16 cellular contexts compared by ENCODE assay signal in the genomic region with DNA sequence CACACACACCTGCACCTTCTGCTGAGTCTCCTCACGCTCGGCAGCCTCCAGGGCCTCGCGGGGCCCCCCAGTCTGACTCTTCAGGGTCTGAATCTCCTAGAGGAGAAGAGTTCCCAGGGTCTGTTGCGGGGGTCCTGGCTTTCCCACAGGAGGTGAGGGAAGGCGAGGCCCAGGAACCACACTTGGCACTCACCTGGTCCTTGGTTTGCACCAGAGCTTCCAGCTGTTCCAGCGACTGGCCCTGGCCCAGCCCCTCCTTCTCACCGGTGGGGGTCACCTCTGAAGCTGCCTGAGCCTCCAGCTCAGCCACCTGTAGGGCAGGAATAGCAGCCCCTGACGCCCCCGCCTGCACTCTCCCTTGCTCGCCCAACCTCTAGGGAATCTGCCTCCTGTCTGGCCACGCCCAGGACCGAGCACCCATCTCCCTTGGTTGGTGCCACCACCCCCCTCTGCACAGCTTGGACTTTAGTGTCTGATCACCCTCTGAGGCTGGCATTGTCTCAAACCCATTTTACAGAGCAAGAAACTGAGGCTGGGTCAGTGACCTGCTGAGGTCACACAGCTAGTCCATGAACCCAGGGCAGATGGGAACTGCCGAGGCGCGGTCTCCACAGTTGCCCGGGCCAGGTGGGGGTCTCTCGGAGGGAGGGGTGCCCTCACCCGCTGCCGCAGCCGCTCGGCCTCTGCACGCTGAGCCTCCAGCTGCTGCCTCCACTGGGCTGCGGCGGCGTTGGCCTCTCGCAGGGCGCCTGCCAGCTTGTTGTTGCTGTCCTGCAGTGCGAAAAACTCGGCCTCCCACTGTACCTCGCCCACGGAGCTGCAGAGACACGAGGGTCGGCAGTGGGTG. TPM values are rescaled to one million over a fixed set of nuclear protein-coding genes. Genes with fewer than 3 reads are reported as not detected.
DNase-seq lines count a peak whose midpoint lies in the region; ATAC-seq and TF ChIP-seq lines count a peak whose summit lies in the region.
"Had no signal": no experiment of that assay in that cellular context is flagged by ENCODE, and none has a peak within 500 bp of the region (broad histone marks: within the 10 kb centered on the region; RNA-seq: fewer than 3 reads in every experiment).

No MANE protein-coding gene starts in this region.

- TF ChIP-seq CTCF in WTC11 (IDR thresholded peaks at IDR 0.05): no peak
- no peak for TF ChIP-seq CTCF in hepatocyte (IDR thresholded peaks at IDR 0.05; ENCODE audit: poor library complexity)
- no peak for TF ChIP-seq CTCF in MM.1S (IDR thresholded peaks at IDR 0.05; ENCODE audit: low read length)

- peaks cover 7% of the 10 kb centered on the region; the same call in 1 of the 2 replicates for H3F3A ChIP-seq in MM.1S (ENCODE audit: insufficient read depth, low read length)

- no peak overlapping the region for H2AFZ ChIP-seq in hepatocyte
- H2AFZ ChIP-seq in MM.1S (ENCODE audit: low read length): no peak overlapping the region

- DNase-seq in activated CD8-positive, alpha-beta memory T cell treated with anti-CD3 and anti-CD28 coated beads for 24 hours: peak; percentile 58
- DNase-seq in activated CD8-positive, alpha-beta memory T cell treated with anti-CD3 and anti-CD28 coated beads, Interleukin-2, amount 50 U/mL, for 48 hours: no peak
- DNase-seq in WTC11 (ENCODE audit: low spot score): peak; percentile 21
- peak; percentile 4 for DNase-seq in hepatocyte (ENCODE audit: low spot score)
- DNase-seq in posterior vena cava (ENCODE audit: low spot score): peak; percentile 75
- no peak for DNase-seq in MM.1S
- DNase-seq: NCI-H1105; NCI-H1694 treated with DMSO at 0.1 percent for 48 hours; NK-92 treated with Interleukin-12 subunit alpha and Interleukin-12 subunit beta, amount 100 ng/mL, for 24 hours had no signal

- H3K79me2 ChIP-seq in hepatocyte: no peaks in the 10 kb centered on the region
- peaks cover 8% of the 10 kb centered on the region; the same call in 1 of the 2 replicates for H3K79me2 ChIP-seq in MM.1S (ENCODE audit: low read length)

- H3K4me1 Mint-ChIP-seq in WTC11: peaks cover 12% of the 10 kb centered on the region

- H3K4me3 ChIP-seq in hepatocyte (no peak overlapping the region), MM.1S (ENCODE audit: low read length) (no peak overlapping the region)
- H3K4me3 ChIP-seq: BLaER1 had no signal

- H3K27me3 ChIP-seq in hepatocyte (no peaks in the 10 kb centered on the region), MM.1S (replicated peaks; ENCODE audit: insufficient read depth, low read length) (no peaks in the 10 kb centered on the region)
- H3K27me3 ChIP-seq: BLaER1 had no signal

- H3K4me3 Mint-ChIP-seq in WTC11: no peak overlapping the region

- H3K9ac ChIP-seq in MM.1S (ENCODE audit: low read length): no peak overlapping the region
- H3K9ac ChIP-seq: BLaER1 had no signal

- peaks cover 9% of the 10 kb centered on the region for H3K36me3 Mint-ChIP-seq in WTC11

- no peaks in the 10 kb centered on the region for H3K36me3 ChIP-seq in hepatocyte (replicated peaks; ENCODE audit: insufficient read depth, low read depth)
- H3K36me3 ChIP-seq in MM.1S (replicated peaks; ENCODE audit: insufficient read depth, low read length): no peaks in the 10 kb centered on the region

- no peak overlapping the region for H3K27ac Mint-ChIP-seq in WTC11

- H3K4me1 ChIP-seq in hepatocyte (ENCODE audit: insufficient read depth) (no peaks in the 10 kb centered on the region), MM.1S (ENCODE audit: low read length) (no peaks in the 10 kb centered on the region)

- H4K20me1 ChIP-seq in hepatocyte (ENCODE audit: insufficient read depth, poor library complexity, severe bottlenecking) (no peaks in the 10 kb centered on the region), MM.1S (ENCODE audit: insufficient read depth, low read length) (no peaks in the 10 kb centered on the region)

- H3K4me2 ChIP-seq in hepatocyte (no peak overlapping the region), MM.1S (ENCODE audit: low read depth, low read length) (no peak overlapping the region)

- no peak for ATAC-seq in WTC11
- ATAC-seq in HG03097 (IDR thresholded peaks at IDR 0.05; ENCODE audit: low FRiP score, unreplicated experiment): no peak
- ATAC-seq in HG03196 (IDR thresholded peaks at IDR 0.05; ENCODE audit: unreplicated experiment): no peak

- H3K9me3 ChIP-seq in hepatocyte (ENCODE audit: low read depth) (no peaks in the 10 kb centered on the region), MM.1S (replicated peaks; ENCODE audit: insufficient read depth, low read length) (no peaks in the 10 kb centered on the region)
- H3K9me3 ChIP-seq: BLaER1 had no signal

- H3K27ac ChIP-seq in hepatocyte (no peak overlapping the region), MM.1S (ENCODE audit: low read length) (no peak overlapping the region)
- H3K27ac ChIP-seq: 22Rv1, BLaER1 had no signal

- intact Hi-C loops in posterior vena cava (cut with DNase I): no loop called here

- CTCF ChIA-PET in WTC11 (lab: Charles Lee): interaction anchor here (0.7 to 2.0 kb wide), 5 partner anchors 12 to 55 kb away, joined by 3 to 8 read pairs (median 4); a partner anchor contains a TSS

- no peaks in the 10 kb centered on the region for H3K9me3 Mint-ChIP-seq in WTC11
- H3K9me3 Mint-ChIP-seq: CD8-positive, alpha-beta memory T cell had no signal

- 89% methylated on average over 33 of the region's 34 CpGs for WGBS in hepatocyte (ENCODE audit: low lambda C conversion rate, missing lambda C conversion rate)

- POLR2A ChIA-PET in WTC11 (lab: Charles Lee): interaction anchor here (1.2 to 1.3 kb wide), 2 partner anchors 11 to 12 kb away, joined by 5 to 9 read pairs; a partner anchor contains a TSS

- H3K9me2 ChIP-seq in hepatocyte (replicated peaks; ENCODE audit: insufficient read depth) (no peaks in the 10 kb centered on the region), MM.1S (replicated peaks; ENCODE audit: insufficient read depth, low read length) (no peaks in the 10 kb centered on the region)

- H3K27me3 Mint-ChIP-seq in WTC11 (ENCODE audit: low read depth): no peaks in the 10 kb centered on the region

TF ChIP-seq in WTC11, 78 proteins besides CTCF, POLR2A, EP300 and RAD21:
- TF ChIP-seq MYBL2 (CRISPR knock-in tag; IDR thresholded peaks at IDR 0.05) (no peak), SP1 (CRISPR knock-in tag; conservative IDR thresholded peaks at IDR 0.05) (no peak), ZNF396 (CRISPR knock-in tag; IDR thresholded peaks at IDR 0.05; ENCODE audit: borderline replicate concordance) (no peak), GTF2I (CRISPR knock-in tag; conservative IDR thresholded peaks at IDR 0.05) (peak; percentile 89), ESRRA (CRISPR knock-in tag; IDR thresholded peaks at IDR 0.05; ENCODE audit: borderline replicate concordance) (no peak), RORB (CRISPR knock-in tag; IDR thresholded peaks at IDR 0.05) (no peak), GABPB1 (CRISPR knock-in tag; IDR thresholded peaks at IDR 0.05) (no peak)
- TF ChIP-seq, protein P1, sequence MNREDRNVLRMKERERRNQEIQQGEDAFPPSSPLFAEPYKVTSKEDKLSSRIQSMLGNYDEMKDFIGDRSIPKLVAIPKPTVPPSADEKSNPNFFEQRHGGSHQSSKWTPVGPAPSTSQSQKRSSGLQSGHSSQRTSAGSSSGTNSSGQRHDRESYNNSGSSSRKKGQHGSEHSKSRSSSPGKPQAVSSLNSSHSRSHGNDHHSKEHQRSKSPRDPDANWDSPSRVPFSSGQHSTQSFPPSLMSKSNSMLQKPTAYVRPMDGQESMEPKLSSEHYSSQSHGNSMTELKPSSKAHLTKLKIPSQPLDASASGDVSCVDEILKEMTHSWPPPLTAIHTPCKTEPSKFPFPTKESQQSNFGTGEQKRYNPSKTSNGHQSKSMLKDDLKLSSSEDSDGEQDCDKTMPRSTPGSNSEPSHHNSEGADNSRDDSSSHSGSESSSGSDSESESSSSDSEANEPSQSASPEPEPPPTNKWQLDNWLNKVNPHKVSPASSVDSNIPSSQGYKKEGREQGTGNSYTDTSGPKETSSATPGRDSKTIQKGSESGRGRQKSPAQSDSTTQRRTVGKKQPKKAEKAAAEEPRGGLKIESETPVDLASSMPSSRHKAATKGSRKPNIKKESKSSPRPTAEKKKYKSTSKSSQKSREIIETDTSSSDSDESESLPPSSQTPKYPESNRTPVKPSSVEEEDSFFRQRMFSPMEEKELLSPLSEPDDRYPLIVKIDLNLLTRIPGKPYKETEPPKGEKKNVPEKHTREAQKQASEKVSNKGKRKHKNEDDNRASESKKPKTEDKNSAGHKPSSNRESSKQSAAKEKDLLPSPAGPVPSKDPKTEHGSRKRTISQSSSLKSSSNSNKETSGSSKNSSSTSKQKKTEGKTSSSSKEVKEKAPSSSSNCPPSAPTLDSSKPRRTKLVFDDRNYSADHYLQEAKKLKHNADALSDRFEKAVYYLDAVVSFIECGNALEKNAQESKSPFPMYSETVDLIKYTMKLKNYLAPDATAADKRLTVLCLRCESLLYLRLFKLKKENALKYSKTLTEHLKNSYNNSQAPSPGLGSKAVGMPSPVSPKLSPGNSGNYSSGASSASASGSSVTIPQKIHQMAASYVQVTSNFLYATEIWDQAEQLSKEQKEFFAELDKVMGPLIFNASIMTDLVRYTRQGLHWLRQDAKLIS (CRISPR knock-in tag; IDR thresholded peaks at IDR 0.05; ENCODE audit: borderline replicate concordance): no peak
- TF ChIP-seq, protein P2, sequence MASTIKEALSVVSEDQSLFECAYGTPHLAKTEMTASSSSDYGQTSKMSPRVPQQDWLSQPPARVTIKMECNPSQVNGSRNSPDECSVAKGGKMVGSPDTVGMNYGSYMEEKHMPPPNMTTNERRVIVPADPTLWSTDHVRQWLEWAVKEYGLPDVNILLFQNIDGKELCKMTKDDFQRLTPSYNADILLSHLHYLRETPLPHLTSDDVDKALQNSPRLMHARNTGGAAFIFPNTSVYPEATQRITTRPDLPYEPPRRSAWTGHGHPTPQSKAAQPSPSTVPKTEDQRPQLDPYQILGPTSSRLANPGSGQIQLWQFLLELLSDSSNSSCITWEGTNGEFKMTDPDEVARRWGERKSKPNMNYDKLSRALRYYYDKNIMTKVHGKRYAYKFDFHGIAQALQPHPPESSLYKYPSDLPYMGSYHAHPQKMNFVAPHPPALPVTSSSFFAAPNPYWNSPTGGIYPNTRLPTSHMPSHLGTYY (CRISPR knock-in tag; IDR thresholded peaks at IDR 0.05): no peak

RNA-seq across cellular contexts. Expression of a gene that starts 9.5 kb away (rescaled TPM):
- total RNA-seq in WTC11 (2021) (28.2 to 32.4 TPM (median 32.2 TPM) in 3 replicates), hepatocyte (28.9 and 44.0 TPM in 2 replicates), posterior vena cava (10 to 100 TPM; 28.8 to 37.0 TPM)
- 41.4 and 53.4 TPM in 2 replicates for polyA plus RNA-seq in hepatocyte

RNA-seq across cellular contexts. Expression of a gene that starts 12.0 kb away (rescaled TPM):
- total RNA-seq in WTC11 (2021): 30.1 to 47.9 TPM (median 36.4 TPM) in 3 replicates
- total RNA-seq in hepatocyte: 45.8 and 46.0 TPM in 2 replicates
- 57.8 and 61.3 TPM in 2 replicates for polyA plus RNA-seq in hepatocyte
- total RNA-seq in posterior vena cava: 10 to 100 TPM; 28.8 to 28.9 TPM

RNA-seq across cellular contexts. Expression of a gene that starts 12.4 kb away (rescaled TPM):
- 224 to 240 TPM (median 228 TPM) in 3 replicates for total RNA-seq in WTC11 (2021)
- 222 and 228 TPM in 2 replicates for total RNA-seq in hepatocyte
- 397 and 413 TPM in 2 replicates for polyA plus RNA-seq in hepatocyte
- 100 to 1,000 TPM; 139 to 141 TPM for total RNA-seq in posterior vena cava

RNA-seq across cellular contexts. Expression of a gene that starts 35.6 kb away (rescaled TPM):
- total RNA-seq in WTC11 (2021): 14.7 to 24.5 TPM (median 22.6 TPM) in 3 replicates
- 3.0 and 5.3 TPM in 2 replicates for total RNA-seq in hepatocyte
- polyA plus RNA-seq in hepatocyte: 4.9 and 5.7 TPM in 2 replicates
- total RNA-seq in posterior vena cava: 1 to 10 TPM in 1 of 2 donors, under 1 TPM in 1; 0.38 to 1.5 TPM
- total RNA-seq: CD8-positive, alpha-beta memory T cell; Daoy; MCF 10A had no signal
- polyA plus RNA-seq: CD8-positive, alpha-beta memory T cell had no signal

Comparison
In these comparisons a context has a peak if more than half of its experiments do, and no peak if none do; other contexts are left out.
1. DNase-seq: peak in activated CD8-positive, alpha-beta memory T cell treated with anti-CD3 and anti-CD28 coated beads for 24 hours (single experiment), WTC11 (single experiment), hepatocyte (single experiment) and posterior vena cava (single experiment); none in activated CD8-positive, alpha-beta memory T cell treated with anti-CD3 and anti-CD28 coated beads, Interleukin-2, amount 50 U/mL, for 48 hours (single experiment) and MM.1S (single experiment).